In the genomic region with DNA sequence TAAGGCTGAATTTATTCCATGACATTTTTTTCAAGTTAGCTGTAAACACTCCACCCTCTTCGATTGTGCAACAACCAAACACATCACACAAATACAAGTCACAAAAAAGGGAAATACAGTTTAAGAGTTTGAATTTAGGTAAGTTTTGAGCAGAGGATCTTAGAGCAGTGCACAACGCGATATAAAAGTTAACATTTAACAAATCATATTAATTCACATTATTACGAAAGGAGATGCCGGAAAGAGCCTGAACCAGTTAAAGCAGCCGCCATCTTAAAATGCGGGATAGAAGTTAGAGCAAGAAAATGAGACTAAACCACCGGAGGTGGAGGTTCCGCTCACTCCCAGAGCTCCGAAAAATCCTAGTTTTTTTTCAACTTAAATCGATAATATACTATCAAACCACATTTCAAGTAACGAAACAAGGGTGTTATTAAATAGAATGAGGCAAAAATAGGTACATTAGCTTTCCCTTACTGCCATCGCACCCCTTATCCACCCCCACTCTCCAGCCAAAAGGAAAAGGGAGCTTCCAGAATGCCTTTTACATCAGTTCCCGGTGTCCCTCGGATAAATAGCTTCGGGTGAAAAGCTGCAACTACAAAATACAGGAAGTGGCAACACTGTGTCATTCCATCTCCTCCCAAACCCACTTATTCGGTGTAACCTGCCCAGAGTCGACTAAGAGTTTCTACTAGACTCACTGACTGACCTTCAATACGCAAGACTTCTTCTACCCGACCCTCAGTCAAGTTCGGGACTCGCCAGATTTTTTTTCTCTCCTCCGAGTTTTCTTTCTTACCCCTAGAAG, we compare ENCODE assay signal across 8 cellular contexts. TPM values are rescaled to one million over a fixed set of nuclear protein-coding genes. Genes with fewer than 3 reads are reported as not detected.
DNase-seq lines count a peak whose midpoint lies in the region; ATAC-seq, FAIRE-seq and TF ChIP-seq lines count a peak whose summit lies in the region.

No MANE protein-coding gene starts in this region.

- intact Hi-C loops in pancreas (cut with DNase I): no loop called here

- H3K27me3 ChIP-seq in foreskin keratinocyte (no peaks in the 10 kb centered on the region), pancreas (no peaks in the 10 kb centered on the region)

- no peak for ATAC-seq in foreskin keratinocyte
- peak in 1 of 4 donors; percentile 0 for ATAC-seq in pancreas
- ATAC-seq in HG03442 (IDR thresholded peaks at IDR 0.05; ENCODE audit: unreplicated experiment): no peak

- DNase-seq in AG09309 (ENCODE audit: low read depth) (no peak), GM04504 (ENCODE audit: low read depth) (peak; percentile 38), NCI-H526 (lab: John Stamatoyannopoulos, UW) (peak; percentile 23 to 41), foreskin keratinocyte (peak; percentile 62 to 77), pancreas (peak in 3 of 6 donors; percentile 10 to 45 (median 25)), T-helper 9 cell (no peak)
- DNase-seq in activated T-cell treated with anti-CD3 and anti-CD28 coated beads, Interleukin-2, amount 50 U/mL, for 48 hours: peak; percentile 49 to 55

- H3K4me3 ChIP-seq in AG09309 (ENCODE audit: control insufficient read depth, low read depth, low read length) (peak overlapping the region; percentile 80), pancreas (peak overlapping the region; percentile 58 to 98 (median 72))

- no peak for FAIRE-seq in pancreas (lab: Jason Lieb, UNC)

- H3K4me1 ChIP-seq in foreskin keratinocyte (peaks cover 44% of the 10 kb centered on the region), pancreas (peaks cover 13 to 55% (median 37%) of the 10 kb centered on the region in 3 donors)

- WGBS in pancreas, 2 donors: 0 to 1% methylated on average over 23 of the region's 23 CpGs

- peak overlapping the region; percentile 99 for H3K27ac ChIP-seq in foreskin keratinocyte
- peak overlapping the region; percentile 99 to 100 (median 100) for H3K27ac ChIP-seq in pancreas

- no peaks in the 10 kb centered on the region for H3K9me3 ChIP-seq in pancreas

- TF ChIP-seq CTCF in AG09309 (IDR thresholded peaks at IDR 0.05; ENCODE audit: control insufficient read depth, insufficient read depth, low read depth, low read length, missing control alignments) (no peak), foreskin keratinocyte (conservative IDR thresholded peaks at IDR 0.05) (no peak), pancreas (IDR thresholded peaks at IDR 0.05) (no peak)

- no peaks in the 10 kb centered on the region for H3K36me3 ChIP-seq in pancreas

RNA-seq across cellular contexts. Expression of gene UBE2D3, which starts 1.9 kb away (rescaled TPM):
- 353 and 362 TPM in 2 replicates for total RNA-seq in foreskin keratinocyte
- 214 and 244 TPM in 2 replicates for polyA plus RNA-seq in foreskin keratinocyte
- 100 to 1,000 TPM in 5 of 6 donors, 10 to 100 TPM in 1; 90.6 to 141 (median 130) TPM for total RNA-seq in pancreas
- polyA plus RNA-seq in pancreas: 100 to 1,000 TPM in 1 of 2 donors, 10 to 100 TPM in 1; 98.2 to 137 TPM

RNA-seq across cellular contexts. Expression of gene CISD2, which starts 43.3 kb away (rescaled TPM):
- total RNA-seq in foreskin keratinocyte (41.9 and 44.2 TPM in 2 replicates), pancreas (10 to 100 TPM; 10.2 to 21.1 (median 14.4) TPM)
- polyA plus RNA-seq in foreskin keratinocyte (39.3 and 42.5 TPM in 2 replicates), pancreas (10 to 100 TPM; 10.8 to 23.1 TPM)

Comparison
In these comparisons a context has a peak if more than half of its experiments do, and no peak if none do; other contexts are left out.
1. DNase-seq: peak in GM04504 (single experiment), NCI-H526 (2 of 2), activated T-cell treated with anti-CD3 and anti-CD28 coated beads, Interleukin-2, amount 50 U/mL, for 48 hours (2 of 2) and foreskin keratinocyte (2 of 2); none in AG09309 (single experiment) and T-helper 9 cell (single experiment).